1 cellular context compared by ENCODE assay signal in genomic region chr20:45935416-45936046, GRCh38.
TF ChIP-seq lines count a peak whose summit lies in the region.

No MANE protein-coding gene starts in this region.

TF ChIP-seq in K562, 482 proteins besides CTCF, POLR2A, EP300 and RAD21 (continued from another document and continues in another):
- TF ChIP-seq, protein P1, sequence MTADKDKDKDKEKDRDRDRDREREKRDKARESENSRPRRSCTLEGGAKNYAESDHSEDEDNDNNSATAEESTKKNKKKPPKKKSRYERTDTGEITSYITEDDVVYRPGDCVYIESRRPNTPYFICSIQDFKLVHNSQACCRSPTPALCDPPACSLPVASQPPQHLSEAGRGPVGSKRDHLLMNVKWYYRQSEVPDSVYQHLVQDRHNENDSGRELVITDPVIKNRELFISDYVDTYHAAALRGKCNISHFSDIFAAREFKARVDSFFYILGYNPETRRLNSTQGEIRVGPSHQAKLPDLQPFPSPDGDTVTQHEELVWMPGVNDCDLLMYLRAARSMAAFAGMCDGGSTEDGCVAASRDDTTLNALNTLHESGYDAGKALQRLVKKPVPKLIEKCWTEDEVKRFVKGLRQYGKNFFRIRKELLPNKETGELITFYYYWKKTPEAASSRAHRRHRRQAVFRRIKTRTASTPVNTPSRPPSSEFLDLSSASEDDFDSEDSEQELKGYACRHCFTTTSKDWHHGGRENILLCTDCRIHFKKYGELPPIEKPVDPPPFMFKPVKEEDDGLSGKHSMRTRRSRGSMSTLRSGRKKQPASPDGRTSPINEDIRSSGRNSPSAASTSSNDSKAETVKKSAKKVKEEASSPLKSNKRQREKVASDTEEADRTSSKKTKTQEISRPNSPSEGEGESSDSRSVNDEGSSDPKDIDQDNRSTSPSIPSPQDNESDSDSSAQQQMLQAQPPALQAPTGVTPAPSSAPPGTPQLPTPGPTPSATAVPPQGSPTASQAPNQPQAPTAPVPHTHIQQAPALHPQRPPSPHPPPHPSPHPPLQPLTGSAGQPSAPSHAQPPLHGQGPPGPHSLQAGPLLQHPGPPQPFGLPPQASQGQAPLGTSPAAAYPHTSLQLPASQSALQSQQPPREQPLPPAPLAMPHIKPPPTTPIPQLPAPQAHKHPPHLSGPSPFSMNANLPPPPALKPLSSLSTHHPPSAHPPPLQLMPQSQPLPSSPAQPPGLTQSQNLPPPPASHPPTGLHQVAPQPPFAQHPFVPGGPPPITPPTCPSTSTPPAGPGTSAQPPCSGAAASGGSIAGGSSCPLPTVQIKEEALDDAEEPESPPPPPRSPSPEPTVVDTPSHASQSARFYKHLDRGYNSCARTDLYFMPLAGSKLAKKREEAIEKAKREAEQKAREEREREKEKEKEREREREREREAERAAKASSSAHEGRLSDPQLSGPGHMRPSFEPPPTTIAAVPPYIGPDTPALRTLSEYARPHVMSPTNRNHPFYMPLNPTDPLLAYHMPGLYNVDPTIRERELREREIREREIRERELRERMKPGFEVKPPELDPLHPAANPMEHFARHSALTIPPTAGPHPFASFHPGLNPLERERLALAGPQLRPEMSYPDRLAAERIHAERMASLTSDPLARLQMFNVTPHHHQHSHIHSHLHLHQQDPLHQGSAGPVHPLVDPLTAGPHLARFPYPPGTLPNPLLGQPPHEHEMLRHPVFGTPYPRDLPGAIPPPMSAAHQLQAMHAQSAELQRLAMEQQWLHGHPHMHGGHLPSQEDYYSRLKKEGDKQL (CRISPR knock-in tag; IDR thresholded peaks at IDR 0.05; ENCODE audit: borderline replicate concordance): no peak
- TF ChIP-seq ZNF57 (CRISPR knock-in tag; IDR thresholded peaks at IDR 0.05) (no peak), RBFOX2 (IDR thresholded peaks at IDR 0.05; ENCODE audit: low read depth, low read length) (no peak), RAD51 (IDR thresholded peaks at IDR 0.05; ENCODE audit: borderline replicate concordance, low read depth) (0 out of 2 replicates have a peak, but pooled peaks have one; percentile 5), MYC (IDR thresholded peaks at IDR 0.05; ENCODE audit: low read depth, low read length) (no peak), MYC (CRISPR knock-in tag; IDR thresholded peaks at IDR 0.05; ENCODE audit: borderline replicate concordance, low read depth) (no peak), LEF1 (IDR thresholded peaks at IDR 0.05) (peak; percentile 87), ZNF384 (IDR thresholded peaks at IDR 0.05; ENCODE audit: low read depth, low read length) (peak; percentile 39; the same call in 1 of the 2 replicates), MLLT1 (IDR thresholded peaks at IDR 0.05) (peak in 1 of 2 experiments; percentile 97; a peak in 2 of 4 replicates), SMAD4 (CRISPR knock-in tag; conservative IDR thresholded peaks at IDR 0.05) (peak; percentile 67), ZNF316 (IDR thresholded peaks at IDR 0.05) (no peak), SMAD2 (IDR thresholded peaks at IDR 0.05; ENCODE audit: low read depth, low read length) (no peak), SP2 (IDR thresholded peaks at IDR 0.05; ENCODE audit: extremely low read depth, low read depth, low read length, poor library complexity, severe bottlenecking) (no peak), ARID3A (IDR thresholded peaks at IDR 0.05; ENCODE audit: borderline replicate concordance, low read depth, low read length) (peak; percentile 83), GABPA (tag; conservative IDR thresholded peaks at IDR 0.05; ENCODE audit: low read depth) (no peak; the same call in 1 of the 2 replicates), ZNF699 (CRISPR knock-in tag; IDR thresholded peaks at IDR 0.05; ENCODE audit: insufficient replicate concordance) (no peak), FOS (IDR thresholded peaks at IDR 0.05; ENCODE audit: extremely low read depth, insufficient read length) (no peak), MEF2A (IDR thresholded peaks at IDR 0.05; ENCODE audit: control insufficient read depth, low read depth, low read length) (no peak; the same call in 1 of the 2 replicates), TAF9B (IDR thresholded peaks at IDR 0.05; ENCODE audit: partially characterized antibody) (no peak), CXXC5 (CRISPR knock-in tag; IDR thresholded peaks at IDR 0.05) (no peak), ZNF436 (CRISPR knock-in tag; IDR thresholded peaks at IDR 0.05) (no peak), ZNF740 (CRISPR knock-in tag; IDR thresholded peaks at IDR 0.05) (no peak), ZNF740 (tag; IDR thresholded peaks at IDR 0.05) (no peak), ZNF717 (CRISPR knock-in tag; IDR thresholded peaks at IDR 0.05) (no peak)
- TF ChIP-seq, protein P2, sequence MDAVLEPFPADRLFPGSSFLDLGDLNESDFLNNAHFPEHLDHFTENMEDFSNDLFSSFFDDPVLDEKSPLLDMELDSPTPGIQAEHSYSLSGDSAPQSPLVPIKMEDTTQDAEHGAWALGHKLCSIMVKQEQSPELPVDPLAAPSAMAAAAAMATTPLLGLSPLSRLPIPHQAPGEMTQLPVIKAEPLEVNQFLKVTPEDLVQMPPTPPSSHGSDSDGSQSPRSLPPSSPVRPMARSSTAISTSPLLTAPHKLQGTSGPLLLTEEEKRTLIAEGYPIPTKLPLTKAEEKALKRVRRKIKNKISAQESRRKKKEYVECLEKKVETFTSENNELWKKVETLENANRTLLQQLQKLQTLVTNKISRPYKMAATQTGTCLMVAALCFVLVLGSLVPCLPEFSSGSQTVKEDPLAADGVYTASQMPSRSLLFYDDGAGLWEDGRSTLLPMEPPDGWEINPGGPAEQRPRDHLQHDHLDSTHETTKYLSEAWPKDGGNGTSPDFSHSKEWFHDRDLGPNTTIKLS (IDR thresholded peaks at IDR 0.05; ENCODE audit: borderline replicate concordance, low read depth): no peak
- TF ChIP-seq, protein P3, sequence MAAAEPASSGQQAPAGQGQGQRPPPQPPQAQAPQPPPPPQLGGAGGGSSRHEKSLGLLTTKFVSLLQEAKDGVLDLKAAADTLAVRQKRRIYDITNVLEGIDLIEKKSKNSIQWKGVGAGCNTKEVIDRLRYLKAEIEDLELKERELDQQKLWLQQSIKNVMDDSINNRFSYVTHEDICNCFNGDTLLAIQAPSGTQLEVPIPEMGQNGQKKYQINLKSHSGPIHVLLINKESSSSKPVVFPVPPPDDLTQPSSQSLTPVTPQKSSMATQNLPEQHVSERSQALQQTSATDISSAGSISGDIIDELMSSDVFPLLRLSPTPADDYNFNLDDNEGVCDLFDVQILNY (CRISPR knock-in tag; IDR thresholded peaks at IDR 0.05): no peak
- TF ChIP-seq, protein P4, sequence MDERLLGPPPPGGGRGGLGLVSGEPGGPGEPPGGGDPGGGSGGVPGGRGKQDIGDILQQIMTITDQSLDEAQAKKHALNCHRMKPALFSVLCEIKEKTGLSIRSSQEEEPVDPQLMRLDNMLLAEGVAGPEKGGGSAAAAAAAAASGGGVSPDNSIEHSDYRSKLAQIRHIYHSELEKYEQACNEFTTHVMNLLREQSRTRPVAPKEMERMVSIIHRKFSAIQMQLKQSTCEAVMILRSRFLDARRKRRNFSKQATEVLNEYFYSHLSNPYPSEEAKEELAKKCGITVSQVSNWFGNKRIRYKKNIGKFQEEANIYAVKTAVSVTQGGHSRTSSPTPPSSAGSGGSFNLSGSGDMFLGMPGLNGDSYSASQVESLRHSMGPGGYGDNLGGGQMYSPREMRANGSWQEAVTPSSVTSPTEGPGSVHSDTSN (CRISPR knock-in tag; IDR thresholded peaks at IDR 0.05; ENCODE audit: low read depth): no peak
- TF ChIP-seq, protein P4 (tag; conservative IDR thresholded peaks at IDR 0.05; ENCODE audit: low read depth): 0 out of 2 replicates have a peak, but pooled peaks have one; percentile 17
- TF ChIP-seq, protein P5, sequence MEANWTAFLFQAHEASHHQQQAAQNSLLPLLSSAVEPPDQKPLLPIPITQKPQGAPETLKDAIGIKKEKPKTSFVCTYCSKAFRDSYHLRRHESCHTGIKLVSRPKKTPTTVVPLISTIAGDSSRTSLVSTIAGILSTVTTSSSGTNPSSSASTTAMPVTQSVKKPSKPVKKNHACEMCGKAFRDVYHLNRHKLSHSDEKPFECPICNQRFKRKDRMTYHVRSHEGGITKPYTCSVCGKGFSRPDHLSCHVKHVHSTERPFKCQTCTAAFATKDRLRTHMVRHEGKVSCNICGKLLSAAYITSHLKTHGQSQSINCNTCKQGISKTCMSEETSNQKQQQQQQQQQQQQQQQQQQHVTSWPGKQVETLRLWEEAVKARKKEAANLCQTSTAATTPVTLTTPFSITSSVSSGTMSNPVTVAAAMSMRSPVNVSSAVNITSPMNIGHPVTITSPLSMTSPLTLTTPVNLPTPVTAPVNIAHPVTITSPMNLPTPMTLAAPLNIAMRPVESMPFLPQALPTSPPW (CRISPR knock-in tag; IDR thresholded peaks at IDR 0.05): no peak
- TF ChIP-seq, protein P6, sequence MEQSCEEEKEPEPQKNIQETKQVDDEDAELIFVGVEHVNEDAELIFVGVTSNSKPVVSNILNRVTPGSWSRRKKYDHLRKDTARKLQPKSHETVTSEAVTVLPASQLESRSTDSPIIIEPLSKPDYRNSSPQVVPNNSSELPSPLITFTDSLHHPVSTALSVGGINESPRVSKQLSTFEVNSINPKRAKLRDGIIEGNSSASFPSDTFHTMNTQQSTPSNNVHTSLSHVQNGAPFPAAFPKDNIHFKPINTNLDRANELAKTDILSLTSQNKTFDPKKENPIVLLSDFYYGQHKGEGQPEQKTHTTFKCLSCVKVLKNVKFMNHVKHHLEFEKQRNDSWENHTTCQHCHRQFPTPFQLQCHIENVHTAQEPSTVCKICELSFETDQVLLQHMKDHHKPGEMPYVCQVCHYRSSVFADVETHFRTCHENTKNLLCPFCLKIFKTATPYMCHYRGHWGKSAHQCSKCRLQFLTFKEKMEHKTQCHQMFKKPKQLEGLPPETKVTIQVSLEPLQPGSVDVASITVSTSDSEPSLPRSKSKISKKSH (CRISPR knock-in tag; IDR thresholded peaks at IDR 0.05): no peak
- TF ChIP-seq, protein P7, sequence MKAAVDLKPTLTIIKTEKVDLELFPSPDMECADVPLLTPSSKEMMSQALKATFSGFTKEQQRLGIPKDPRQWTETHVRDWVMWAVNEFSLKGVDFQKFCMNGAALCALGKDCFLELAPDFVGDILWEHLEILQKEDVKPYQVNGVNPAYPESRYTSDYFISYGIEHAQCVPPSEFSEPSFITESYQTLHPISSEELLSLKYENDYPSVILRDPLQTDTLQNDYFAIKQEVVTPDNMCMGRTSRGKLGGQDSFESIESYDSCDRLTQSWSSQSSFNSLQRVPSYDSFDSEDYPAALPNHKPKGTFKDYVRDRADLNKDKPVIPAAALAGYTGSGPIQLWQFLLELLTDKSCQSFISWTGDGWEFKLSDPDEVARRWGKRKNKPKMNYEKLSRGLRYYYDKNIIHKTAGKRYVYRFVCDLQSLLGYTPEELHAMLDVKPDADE (conservative IDR thresholded peaks at IDR 0.05; ENCODE audit: control insufficient read depth, low read depth, low read length): no peak
- TF ChIP-seq, protein P8, sequence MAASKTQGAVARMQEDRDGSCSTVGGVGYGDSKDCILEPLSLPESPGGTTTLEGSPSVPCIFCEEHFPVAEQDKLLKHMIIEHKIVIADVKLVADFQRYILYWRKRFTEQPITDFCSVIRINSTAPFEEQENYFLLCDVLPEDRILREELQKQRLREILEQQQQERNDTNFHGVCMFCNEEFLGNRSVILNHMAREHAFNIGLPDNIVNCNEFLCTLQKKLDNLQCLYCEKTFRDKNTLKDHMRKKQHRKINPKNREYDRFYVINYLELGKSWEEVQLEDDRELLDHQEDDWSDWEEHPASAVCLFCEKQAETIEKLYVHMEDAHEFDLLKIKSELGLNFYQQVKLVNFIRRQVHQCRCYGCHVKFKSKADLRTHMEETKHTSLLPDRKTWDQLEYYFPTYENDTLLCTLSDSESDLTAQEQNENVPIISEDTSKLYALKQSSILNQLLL (CRISPR knock-in tag; IDR thresholded peaks at IDR 0.05; ENCODE audit: borderline replicate concordance): no peak
